Comparison of ENCODE assay signal across 23 cellular contexts in the genomic region with DNA sequence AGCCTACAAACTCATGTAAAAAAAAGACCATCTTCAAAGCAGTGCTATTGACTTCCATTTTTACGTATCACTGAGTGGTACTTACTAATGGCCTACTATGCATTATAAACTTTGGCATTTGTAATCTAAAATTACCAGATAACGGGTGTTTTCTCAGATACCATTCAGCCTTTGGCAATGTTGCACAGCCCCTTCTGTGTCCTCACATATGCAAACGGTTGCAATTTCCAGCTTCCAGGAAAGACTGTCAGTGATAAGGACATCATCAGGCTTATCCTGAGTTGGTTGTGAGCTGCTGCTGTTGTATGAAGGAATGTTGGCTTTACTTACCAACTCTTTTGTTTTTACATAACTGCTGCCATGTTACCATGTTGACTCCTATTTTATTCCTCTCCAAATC. TPM values are rescaled to one million over a fixed set of nuclear protein-coding genes. Genes with fewer than 3 reads are reported as not detected.
"Had no signal": no experiment of that assay in that cellular context is flagged by ENCODE, and none has a peak within 500 bp of the region (broad histone marks: within the 10 kb centered on the region; RNA-seq: fewer than 3 reads in every experiment).

No MANE protein-coding gene starts in this region.

- H3K4me2 ChIP-seq: neural progenitor cell had no signal

- DNase-seq: dermis blood vessel endothelial cell; effector memory CD4-positive, alpha-beta T cell; esophagus squamous epithelium; foreskin fibroblast; gastrocnemius medialis; head of caudate nucleus; left ventricle myocardium superior; lower lobe of right lung; stimulated activated CD4-positive, alpha-beta T cell treated with anti-CD3 and anti-CD28 coated beads, Interleukin-4, amount 100 ng/mL, for 4 hours; stimulated activated naive CD8-positive, alpha-beta T cell treated with anti-CD3 and anti-CD28 coated beads, Interleukin-15, Interleukin-2, amounts not matched to agents 100 U/mL and 50 U/mL, for 24 hours; substantia nigra; testis; upper lobe of left lung had no signal

- H3K79me2 ChIP-seq: parathyroid adenoma had no signal

- H3K9me3 ChIP-seq: esophagus squamous epithelium, gastrocnemius medialis, lower lobe of right lung, testis, tibial nerve, upper lobe of left lung had no signal

- H3K4me1 ChIP-seq: esophagus squamous epithelium, gastrocnemius medialis, lower lobe of right lung, testis, upper lobe of left lung had no signal

- H2AFZ ChIP-seq: neural progenitor cell, parathyroid adenoma had no signal

- H3K4me3 ChIP-seq: coronary artery, esophagus squamous epithelium, gastrocnemius medialis, lower lobe of right lung, neural progenitor cell, testis, tibial nerve, upper lobe of left lung had no signal

- H3K9ac ChIP-seq: neural progenitor cell, parathyroid adenoma had no signal

- H3K9me3 Mint-ChIP-seq: natural killer cell treated with Interleukin-12 subunit alpha and Interleukin-12 subunit beta and Interleukin-15 and Interleukin-18, amount 100 ng/mL, for 72 hours; neural progenitor cell; stimulated activated memory B cell treated with anti-CD40 and anti-IgM and Interleukin-4, amounts not matched to agents 10 μg/mL and 1 μg/mL and 100 μg/mL, for 72 hours had no signal

- H3K36me3 Mint-ChIP-seq: natural killer cell treated with Interleukin-12 subunit alpha and Interleukin-12 subunit beta and Interleukin-15 and Interleukin-18, amount 100 ng/mL, for 72 hours; neural progenitor cell; stimulated activated memory B cell treated with anti-CD40 and anti-IgM and Interleukin-4, amounts not matched to agents 10 μg/mL and 1 μg/mL and 100 μg/mL, for 72 hours had no signal

- H3K4me3 Mint-ChIP-seq: natural killer cell treated with Interleukin-12 subunit alpha and Interleukin-12 subunit beta and Interleukin-15 and Interleukin-18, amount 100 ng/mL, for 72 hours; neural progenitor cell; stimulated activated memory B cell treated with anti-CD40 and anti-IgM and Interleukin-4, amounts not matched to agents 10 μg/mL and 1 μg/mL and 100 μg/mL, for 72 hours had no signal

- H3K27me3 ChIP-seq: testis, upper lobe of left lung had no signal

- H3K4me1 Mint-ChIP-seq: stimulated activated memory B cell treated with anti-CD40 and anti-IgM and Interleukin-4, amounts not matched to agents 10 μg/mL and 1 μg/mL and 100 μg/mL, for 72 hours had no signal

- H3K27ac Mint-ChIP-seq: neural progenitor cell; progenitor cell of endocrine pancreas; stimulated activated memory B cell treated with anti-CD40 and anti-IgM and Interleukin-4, amounts not matched to agents 10 μg/mL and 1 μg/mL and 100 μg/mL, for 72 hours had no signal

- H3K36me3 ChIP-seq: esophagus squamous epithelium, gastrocnemius medialis, lower lobe of right lung, neural progenitor cell, tibial nerve, upper lobe of left lung had no signal

- H3K27ac ChIP-seq: coronary artery, esophagus squamous epithelium, gastrocnemius medialis, lower lobe of right lung, neural progenitor cell, parathyroid adenoma, testis, tibial nerve, upper lobe of left lung had no signal

- ATAC-seq: gastrocnemius medialis; left ventricle myocardium superior; lower lobe of right lung; natural killer cell treated with Interleukin-12 subunit alpha and Interleukin-12 subunit beta and Interleukin-15 and Interleukin-18, amount 100 ng/mL, for 72 hours; sciatic nerve; stimulated activated memory B cell treated with anti-CD40 and anti-IgM and Interleukin-4, amounts not matched to agents 10 μg/mL and 1 μg/mL and 100 μg/mL, for 72 hours; stimulated activated naive CD8-positive, alpha-beta T cell treated with anti-CD3 and anti-CD28 coated beads, Interleukin-15, Interleukin-2, amounts not matched to agents 100 U/mL and 50 U/mL, for 24 hours had no signal

RNA-seq across cellular contexts. Expression of a gene that starts 50.3 kb away (rescaled TPM):
- polyA plus RNA-seq: endothelial cell of umbilical vein, keratinocyte had no signal
